ENCODE assay signal across 8 cellular contexts in the genomic region with DNA sequence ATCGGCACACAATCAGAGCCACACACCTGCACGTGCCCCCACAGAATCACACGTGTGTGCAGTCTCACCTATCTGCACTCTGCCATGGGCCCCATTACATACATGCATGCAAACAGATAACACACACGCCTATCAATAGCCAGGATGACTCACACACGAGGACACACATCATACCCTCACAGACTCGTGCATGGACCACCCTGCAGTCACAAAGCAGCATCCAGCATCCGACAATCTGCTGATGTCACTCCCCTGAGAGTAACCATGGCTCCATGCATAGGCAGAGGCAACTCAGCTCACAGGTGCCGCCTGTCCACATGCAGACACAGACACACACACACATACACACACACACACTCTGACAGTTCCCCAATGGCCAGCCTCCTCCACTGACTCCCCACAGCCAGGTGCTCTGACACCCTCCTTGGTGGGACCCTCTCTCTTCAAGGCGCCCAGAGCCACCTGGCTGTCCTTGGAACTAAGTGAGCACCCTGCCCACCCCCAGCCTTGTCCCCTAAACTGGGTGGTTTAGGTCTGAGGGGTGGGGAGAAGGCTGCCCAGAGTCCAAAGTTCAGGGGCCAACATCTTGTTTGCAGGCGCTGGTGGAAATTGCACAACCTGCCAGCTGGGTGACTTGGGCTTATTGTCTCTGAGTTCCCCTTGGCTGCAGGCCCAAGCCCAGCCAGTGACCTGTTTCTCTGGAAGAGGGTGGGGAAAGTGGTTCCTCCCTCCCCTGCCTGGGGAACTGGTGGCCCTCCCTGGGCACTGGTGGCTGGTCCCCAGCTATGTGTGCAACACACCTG. TPM values are rescaled to one million over a fixed set of nuclear protein-coding genes. Genes with fewer than 3 reads are reported as not detected.
DNase-seq lines count a peak whose midpoint lies in the region; ATAC-seq and TF ChIP-seq lines count a peak whose summit lies in the region.

No MANE protein-coding gene starts in this region.

- no peaks in the 10 kb centered on the region for H3K79me2 ChIP-seq in GM23338 (replicated peaks; ENCODE audit: insufficient read depth)

- no peaks in the 10 kb centered on the region for H3K9me2 ChIP-seq in GM23338 (ENCODE audit: insufficient read depth)

- ATAC-seq in GM23338, result no peak
- ATAC-seq in HG02840 (IDR thresholded peaks at IDR 0.05; ENCODE audit: low FRiP score, unreplicated experiment), result no peak

- no peaks in the 10 kb centered on the region for H3F3A ChIP-seq in GM23338 (replicated peaks; ENCODE audit: low read depth)

- H4K20me1 ChIP-seq in GM23338 (replicated peaks; ENCODE audit: insufficient read depth), result no peaks in the 10 kb centered on the region

- H3K4me3 ChIP-seq in GM23338, result no peak overlapping the region

- H3K27ac ChIP-seq in GM23338 (ENCODE audit: low read depth), result no peak overlapping the region

- H3K36me3 ChIP-seq in GM23338 (ENCODE audit: insufficient read depth), result no peaks in the 10 kb centered on the region

- H3K27me3 ChIP-seq in GM23338 (ENCODE audit: insufficient read depth), result no peaks in the 10 kb centered on the region

- no peaks in the 10 kb centered on the region for H3K9me3 Mint-ChIP-seq in GM23338
- no peaks in the 10 kb centered on the region for H3K9me3 Mint-ChIP-seq in activated T-helper 2 cell treated with anti-CD3 and anti-CD28 coated beads, Interferon-gamma antibody, Interleukin-2, Interleukin-4, amounts not matched to agents 10 μg/mL and 5 μg/mL and 100 μg/mL, durations not matched to agents 14 hours and 24 hours and 36 hours

- H3K4me2 ChIP-seq in GM23338, result no peak overlapping the region

- no peaks in the 10 kb centered on the region for H3K36me3 Mint-ChIP-seq in GM23338 (ENCODE audit: low read depth)
- H3K36me3 Mint-ChIP-seq in activated T-helper 2 cell treated with anti-CD3 and anti-CD28 coated beads, Interferon-gamma antibody, Interleukin-2, Interleukin-4, amounts not matched to agents 10 μg/mL and 5 μg/mL and 100 μg/mL, durations not matched to agents 14 hours and 24 hours and 36 hours (ENCODE audit: low read depth), result no peaks in the 10 kb centered on the region

- no peaks in the 10 kb centered on the region for H3K4me1 ChIP-seq in GM23338 (ENCODE audit: insufficient read depth)

- no peak overlapping the region for H3K4me3 Mint-ChIP-seq in GM23338
- no peak overlapping the region for H3K4me3 Mint-ChIP-seq in activated T-helper 2 cell treated with anti-CD3 and anti-CD28 coated beads, Interferon-gamma antibody, Interleukin-2, Interleukin-4, amounts not matched to agents 10 μg/mL and 5 μg/mL and 100 μg/mL, durations not matched to agents 14 hours and 24 hours and 36 hours (ENCODE audit: low read depth)

- H3K27ac Mint-ChIP-seq in GM23338, result no peak overlapping the region
- H3K27ac Mint-ChIP-seq in activated T-helper 2 cell treated with anti-CD3 and anti-CD28 coated beads, Interferon-gamma antibody, Interleukin-2, Interleukin-4, amounts not matched to agents 10 μg/mL and 5 μg/mL and 100 μg/mL, durations not matched to agents 14 hours and 24 hours and 36 hours, result no peak overlapping the region

- H3K4me1 Mint-ChIP-seq in GM23338, result peaks cover 8% of the 10 kb centered on the region
- H3K4me1 Mint-ChIP-seq in activated T-helper 2 cell treated with anti-CD3 and anti-CD28 coated beads, Interferon-gamma antibody, Interleukin-2, Interleukin-4, amounts not matched to agents 10 μg/mL and 5 μg/mL and 100 μg/mL, durations not matched to agents 14 hours and 24 hours and 36 hours (ENCODE audit: low read depth), result peaks cover 31% of the 10 kb centered on the region

- H3K27me3 Mint-ChIP-seq in GM23338 (ENCODE audit: insufficient read depth, low read depth, poor library complexity), result peaks cover 14% of the 10 kb centered on the region
- peaks cover 3% of the 10 kb centered on the region for H3K27me3 Mint-ChIP-seq in activated T-helper 2 cell treated with anti-CD3 and anti-CD28 coated beads, Interferon-gamma antibody, Interleukin-2, Interleukin-4, amounts not matched to agents 10 μg/mL and 5 μg/mL and 100 μg/mL, durations not matched to agents 14 hours and 24 hours and 36 hours (ENCODE audit: low read depth)

- no peak overlapping the region for H2AFZ ChIP-seq in GM23338

- intact Hi-C loops in activated T-helper 2 cell treated with anti-CD3 and anti-CD28 coated beads, Interferon-gamma antibody, Interleukin-2, Interleukin-4, amounts not matched to agents 10 μg/mL and 5 μg/mL and 100 μg/mL, durations not matched to agents 14 hours and 24 hours and 36 hours (cut with micrococcal nuclease), result no loop called here

- no peak for TF ChIP-seq CTCF in GM23338 (conservative IDR thresholded peaks at IDR 0.05; ENCODE audit: low read depth in 2 of 2)

- peak; percentile 19 for DNase-seq in DMS79 (lab: John Stamatoyannopoulos, UW)
- DNase-seq in NCI-H2196 treated with DMSO at 0.1 percent for 48 hours (lab: John Stamatoyannopoulos, UW; ENCODE audit: unreplicated experiment), result peak; percentile 50
- DNase-seq in epidermal melanocyte (ENCODE audit: insufficient read length, low spot score), result peak; percentile 39
- DNase-seq in occipital lobe (lab: John Stamatoyannopoulos, UW), result peak; percentile 35
- no peak for DNase-seq in NCI-H1048 (lab: John Stamatoyannopoulos, UW)
- no peak for DNase-seq in GM23338 (ENCODE audit: low spot score)
- DNase-seq in activated T-helper 2 cell treated with anti-CD3 and anti-CD28 coated beads, Interferon-gamma antibody, Interleukin-2, Interleukin-4, amounts not matched to agents 10 μg/mL and 5 μg/mL and 100 μg/mL, durations not matched to agents 14 hours and 24 hours and 36 hours (ENCODE audit: low spot score), result no peak

TF ChIP-seq in GM23338, 12 proteins besides CTCF, POLR2A, EP300 and RAD21 (continues in another document):
- no peak for TF ChIP-seq ZNF114 (CRISPR knock-in tag; IDR thresholded peaks at IDR 0.05)
- TF ChIP-seq, protein P1, sequence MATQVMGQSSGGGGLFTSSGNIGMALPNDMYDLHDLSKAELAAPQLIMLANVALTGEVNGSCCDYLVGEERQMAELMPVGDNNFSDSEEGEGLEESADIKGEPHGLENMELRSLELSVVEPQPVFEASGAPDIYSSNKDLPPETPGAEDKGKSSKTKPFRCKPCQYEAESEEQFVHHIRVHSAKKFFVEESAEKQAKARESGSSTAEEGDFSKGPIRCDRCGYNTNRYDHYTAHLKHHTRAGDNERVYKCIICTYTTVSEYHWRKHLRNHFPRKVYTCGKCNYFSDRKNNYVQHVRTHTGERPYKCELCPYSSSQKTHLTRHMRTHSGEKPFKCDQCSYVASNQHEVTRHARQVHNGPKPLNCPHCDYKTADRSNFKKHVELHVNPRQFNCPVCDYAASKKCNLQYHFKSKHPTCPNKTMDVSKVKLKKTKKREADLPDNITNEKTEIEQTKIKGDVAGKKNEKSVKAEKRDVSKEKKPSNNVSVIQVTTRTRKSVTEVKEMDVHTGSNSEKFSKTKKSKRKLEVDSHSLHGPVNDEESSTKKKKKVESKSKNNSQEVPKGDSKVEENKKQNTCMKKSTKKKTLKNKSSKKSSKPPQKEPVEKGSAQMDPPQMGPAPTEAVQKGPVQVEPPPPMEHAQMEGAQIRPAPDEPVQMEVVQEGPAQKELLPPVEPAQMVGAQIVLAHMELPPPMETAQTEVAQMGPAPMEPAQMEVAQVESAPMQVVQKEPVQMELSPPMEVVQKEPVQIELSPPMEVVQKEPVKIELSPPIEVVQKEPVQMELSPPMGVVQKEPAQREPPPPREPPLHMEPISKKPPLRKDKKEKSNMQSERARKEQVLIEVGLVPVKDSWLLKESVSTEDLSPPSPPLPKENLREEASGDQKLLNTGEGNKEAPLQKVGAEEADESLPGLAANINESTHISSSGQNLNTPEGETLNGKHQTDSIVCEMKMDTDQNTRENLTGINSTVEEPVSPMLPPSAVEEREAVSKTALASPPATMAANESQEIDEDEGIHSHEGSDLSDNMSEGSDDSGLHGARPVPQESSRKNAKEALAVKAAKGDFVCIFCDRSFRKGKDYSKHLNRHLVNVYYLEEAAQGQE (IDR thresholded peaks at IDR 0.05; ENCODE audit: unreplicated experiment), result no peak
- no peak for TF ChIP-seq ZNF331 (CRISPR knock-in tag; IDR thresholded peaks at IDR 0.05; ENCODE audit: low read depth)
- no peak for TF ChIP-seq JUNB (IDR thresholded peaks at IDR 0.05; ENCODE audit: unreplicated experiment)
- TF ChIP-seq, protein P2, sequence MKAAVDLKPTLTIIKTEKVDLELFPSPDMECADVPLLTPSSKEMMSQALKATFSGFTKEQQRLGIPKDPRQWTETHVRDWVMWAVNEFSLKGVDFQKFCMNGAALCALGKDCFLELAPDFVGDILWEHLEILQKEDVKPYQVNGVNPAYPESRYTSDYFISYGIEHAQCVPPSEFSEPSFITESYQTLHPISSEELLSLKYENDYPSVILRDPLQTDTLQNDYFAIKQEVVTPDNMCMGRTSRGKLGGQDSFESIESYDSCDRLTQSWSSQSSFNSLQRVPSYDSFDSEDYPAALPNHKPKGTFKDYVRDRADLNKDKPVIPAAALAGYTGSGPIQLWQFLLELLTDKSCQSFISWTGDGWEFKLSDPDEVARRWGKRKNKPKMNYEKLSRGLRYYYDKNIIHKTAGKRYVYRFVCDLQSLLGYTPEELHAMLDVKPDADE (IDR thresholded peaks at IDR 0.05), result no peak
- no peak for TF ChIP-seq EZH2phosphoT487 (IDR thresholded peaks at IDR 0.05; ENCODE audit: unreplicated experiment)
- TF ChIP-seq STAT1 (IDR thresholded peaks at IDR 0.05; ENCODE audit: unreplicated experiment), result no peak
- TF ChIP-seq EZH2 (IDR thresholded peaks at IDR 0.05; ENCODE audit: low read depth, unreplicated experiment), result no peak
- TF ChIP-seq POLR2AphosphoS5 (IDR thresholded peaks at IDR 0.05; ENCODE audit: low read depth), result no peak
- TF ChIP-seq NANOG (IDR thresholded peaks at IDR 0.05; ENCODE audit: borderline replicate concordance), result no peak

RNA-seq across cellular contexts. Expression of a gene that starts 34.6 kb away (rescaled TPM):
- 26.2 TPM for total RNA-seq in occipital lobe
- 10.4 and 11.2 TPM in 2 replicates for total RNA-seq in GM23338 (2014; rRNA removed; shearing (Covaris generic))
- 6.5 and 8.1 TPM in 2 replicates for polyA plus RNA-seq in GM23338 (2016; fragmentation: Nextera tagmentation; extraction: Ambion mirVana)
- total RNA-seq in activated T-helper 2 cell treated with anti-CD3 and anti-CD28 coated beads, Interferon-gamma antibody, Interleukin-2, Interleukin-4, amounts not matched to agents 10 μg/mL and 5 μg/mL and 100 μg/mL, durations not matched to agents 14 hours and 24 hours and 36 hours, result 44.6 and 47.7 TPM in 2 replicates

Comparison
In these comparisons a context has a peak if more than half of its experiments do, and no peak if none do; other contexts are left out.
1. DNase-seq: peak in DMS79 (single experiment), NCI-H2196 treated with DMSO at 0.1 percent for 48 hours (single experiment), epidermal melanocyte (single experiment) and occipital lobe (single experiment); none in NCI-H1048 (single experiment), GM23338 (single experiment) and activated T-helper 2 cell treated with anti-CD3 and anti-CD28 coated beads, Interferon-gamma antibody, Interleukin-2, Interleukin-4, amounts not matched to agents 10 μg/mL and 5 μg/mL and 100 μg/mL, durations not matched to agents 14 hours and 24 hours and 36 hours (single experiment).